Comparison of ENCODE assay signal across 15 cellular contexts in the genomic region with DNA sequence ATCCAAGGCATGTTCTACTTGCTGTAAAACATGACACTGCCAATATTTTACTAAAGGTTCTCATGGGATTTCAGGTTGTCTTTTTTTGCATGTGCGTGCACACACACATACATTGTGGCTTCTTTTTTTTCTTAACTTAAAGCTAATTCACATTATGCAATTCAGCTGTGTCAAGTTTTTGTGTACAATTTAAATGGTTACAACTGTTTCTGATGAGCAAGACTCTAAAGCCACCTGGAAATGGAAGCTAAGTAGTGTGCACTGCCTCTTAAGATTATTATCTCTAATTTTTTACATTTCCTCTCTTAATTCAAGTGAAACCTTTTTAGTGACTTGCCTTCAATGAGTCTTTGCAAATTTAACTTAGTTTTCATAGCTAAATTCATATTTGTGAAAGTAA.
DNase-seq lines count a peak whose midpoint lies in the region.
"Had no signal": no experiment of that assay in that cellular context is flagged by ENCODE, and none has a peak within 500 bp of the region (broad histone marks: within the 10 kb centered on the region; RNA-seq: fewer than 3 reads in every experiment).

No MANE protein-coding gene starts in this region.

- no peak overlapping the region for H3K4me3 ChIP-seq in Jurkat, Clone E6-1 (ENCODE audit: low read length)
- H3K4me3 ChIP-seq: GM12878 had no signal

- DNase-seq in NCI-H2171 treated with DMSO at 0.1 percent for 48 hours (lab: John Stamatoyannopoulos, UW) (peak; percentile 13), NCI-H2171 (lab: John Stamatoyannopoulos, UW) (no peak), NCI-H526 treated with DMSO at 0.1 percent for 48 hours (lab: John Stamatoyannopoulos, UW) (peak; percentile 16), NCI-H2107 treated with DMSO at 0.1 percent for 48 hours (lab: John Stamatoyannopoulos, UW; ENCODE audit: unreplicated experiment) (no peak)
- peak; percentile 28 for DNase-seq in Jurkat, Clone E6-1 (ENCODE audit: low read depth, low spot score)
- DNase-seq in activated effector memory CD4-positive, alpha-beta T cell treated with Interleukin-2 at 50 U/mL for 16 hours, result no peak
- no peak for DNase-seq in activated CD8-positive, alpha-beta memory T cell treated with anti-CD3 and anti-CD28 coated beads for 24 hours
- no peak for DNase-seq in activated CD4-positive, alpha-beta T cell treated with anti-CD3 and anti-CD28 coated beads for 4 hours
- DNase-seq: 8988T, BE2C, C1 segment of cervical spinal cord, Caco-2, EL, H9 had no signal

Comparison
In these comparisons a context has a peak if more than half of its experiments do, and no peak if none do; other contexts are left out.
1. DNase-seq: peak in NCI-H2171 treated with DMSO at 0.1 percent for 48 hours (single experiment), Jurkat, Clone E6-1 (single experiment) and NCI-H526 treated with DMSO at 0.1 percent for 48 hours (single experiment); none in NCI-H2171 (single experiment), NCI-H2107 treated with DMSO at 0.1 percent for 48 hours (single experiment), activated effector memory CD4-positive, alpha-beta T cell treated with Interleukin-2 at 50 U/mL for 16 hours (single experiment), activated CD8-positive, alpha-beta memory T cell treated with anti-CD3 and anti-CD28 coated beads for 24 hours (single experiment) and activated CD4-positive, alpha-beta T cell treated with anti-CD3 and anti-CD28 coated beads for 4 hours (0 of 2).